In genomic region chr1:186289943-186290560, GRCh38 we compare ENCODE assay signal across 30 cellular contexts. TPM values are rescaled to one million over a fixed set of nuclear protein-coding genes. Genes with fewer than 3 reads are reported as not detected.
DNase-seq lines count a peak whose midpoint lies in the region; ATAC-seq and TF ChIP-seq lines count a peak whose summit lies in the region.
"Had no signal": no experiment of that assay in that cellular context is flagged by ENCODE, and none has a peak within 500 bp of the region (broad histone marks: within the 10 kb centered on the region; RNA-seq: fewer than 3 reads in every experiment).

No MANE protein-coding gene starts in this region.

- peaks cover 39% of the 10 kb centered on the region for H3K4me1 ChIP-seq in CD8-positive, alpha-beta T cell (ENCODE audit: insufficient read depth, low read length)
- H3K4me1 ChIP-seq: right atrium auricular region, spleen, testis, uterus had no signal

- ATAC-seq in activated CD8-positive, alpha-beta T cell treated with anti-CD3 and anti-CD28 coated beads for 36 hours: peak; percentile 43
- no peak for ATAC-seq in activated CD8-positive, alpha-beta T cell treated with anti-CD3 and anti-CD28 coated beads, Interleukin-2, amount 10 ng/mL, durations not matched to agents 7 days and 5 days
- ATAC-seq in CD8-positive, alpha-beta T cell: no peak
- no peak for ATAC-seq in naive thymus-derived CD8-positive, alpha-beta T cell
- ATAC-seq in HG03045 (IDR thresholded peaks at IDR 0.05; ENCODE audit: unreplicated experiment): no peak
- ATAC-seq in GM21360 (IDR thresholded peaks at IDR 0.05; ENCODE audit: unreplicated experiment): no peak
- ATAC-seq: effector memory CD8-positive, alpha-beta T cell; esophagus mucosa; natural killer cell treated with Interleukin-12 subunit alpha and Interleukin-12 subunit beta and Interleukin-15 and Interleukin-18, amount 100 ng/mL, for 72 hours; stimulated activated memory B cell treated with anti-CD40 and anti-IgM and Interleukin-4, amounts not matched to agents 10 μg/mL and 1 μg/mL and 100 μg/mL, for 72 hours had no signal

- H3K36me3 Mint-ChIP-seq in activated CD8-positive, alpha-beta T cell treated with anti-CD3 and anti-CD28 coated beads for 36 hours (ENCODE audit: low read depth): no peaks in the 10 kb centered on the region
- peaks cover 4% of the 10 kb centered on the region for H3K36me3 Mint-ChIP-seq in activated CD8-positive, alpha-beta T cell treated with anti-CD3 and anti-CD28 coated beads, Interleukin-2, amount 10 ng/mL, durations not matched to agents 7 days and 5 days (ENCODE audit: low read depth)
- no peaks in the 10 kb centered on the region for H3K36me3 Mint-ChIP-seq in CD8-positive, alpha-beta T cell
- H3K36me3 Mint-ChIP-seq in activated CD4-positive, alpha-beta memory T cell treated with anti-CD3 and anti-CD28 coated beads, Interleukin-2, amount 10 ng/mL, durations not matched to agents 7 days and 5 days (ENCODE audit: low read depth): no peaks in the 10 kb centered on the region
- no peaks in the 10 kb centered on the region for H3K36me3 Mint-ChIP-seq in naive thymus-derived CD8-positive, alpha-beta T cell
- H3K36me3 Mint-ChIP-seq: natural killer cell treated with Interleukin-12 subunit alpha and Interleukin-12 subunit beta and Interleukin-15 and Interleukin-18, amount 100 ng/mL, for 72 hours; stimulated activated memory B cell treated with anti-CD40 and anti-IgM and Interleukin-4, amounts not matched to agents 10 μg/mL and 1 μg/mL and 100 μg/mL, for 72 hours had no signal

- H3K27ac ChIP-seq in CD8-positive, alpha-beta T cell (ENCODE audit: low read depth, low read length): no peak overlapping the region
- H3K27ac ChIP-seq: coronary artery, ovary, right atrium auricular region, testis, uterus, WERI-Rb-1 had no signal

- intact Hi-C loops in activated CD8-positive, alpha-beta T cell treated with anti-CD3 and anti-CD28 coated beads for 36 hours (cut with micrococcal nuclease): no loop called here
- intact Hi-C loops in CD8-positive, alpha-beta T cell (cut with DNase I, micrococcal nuclease): loop anchor here (2.0 to 5.0 kb wide), 2 partner anchors 15 to 1813 kb away; no protein-coding TSS in a partner anchor

- TF ChIP-seq CTCF in activated CD8-positive, alpha-beta T cell treated with anti-CD3 and anti-CD28 coated beads for 36 hours (IDR thresholded peaks at IDR 0.05): no peak
- TF ChIP-seq CTCF in CD8-positive, alpha-beta T cell (IDR thresholded peaks at IDR 0.05): no peak

- H3K4me1 Mint-ChIP-seq in activated CD8-positive, alpha-beta T cell treated with anti-CD3 and anti-CD28 coated beads for 36 hours (ENCODE audit: low read depth): peaks cover 37% of the 10 kb centered on the region
- peaks cover 28% of the 10 kb centered on the region for H3K4me1 Mint-ChIP-seq in activated CD8-positive, alpha-beta T cell treated with anti-CD3 and anti-CD28 coated beads, Interleukin-2, amount 10 ng/mL, durations not matched to agents 7 days and 5 days (ENCODE audit: low read depth)
- H3K4me1 Mint-ChIP-seq in CD8-positive, alpha-beta T cell (ENCODE audit: low read depth): peaks cover 35% of the 10 kb centered on the region
- peaks cover 26% of the 10 kb centered on the region for H3K4me1 Mint-ChIP-seq in activated CD4-positive, alpha-beta memory T cell treated with anti-CD3 and anti-CD28 coated beads, Interleukin-2, amount 10 ng/mL, durations not matched to agents 7 days and 5 days
- H3K4me1 Mint-ChIP-seq in naive thymus-derived CD8-positive, alpha-beta T cell: peaks cover 14 to 44% (median 32%) of the 10 kb centered on the region in 4 donors
- H3K4me1 Mint-ChIP-seq: H9; stimulated activated memory B cell treated with anti-CD40 and anti-IgM and Interleukin-4, amounts not matched to agents 10 μg/mL and 1 μg/mL and 100 μg/mL, for 72 hours had no signal

- H3K9me3 Mint-ChIP-seq in activated CD8-positive, alpha-beta T cell treated with anti-CD3 and anti-CD28 coated beads for 36 hours: peaks cover 2% of the 10 kb centered on the region
- H3K9me3 Mint-ChIP-seq in activated CD8-positive, alpha-beta T cell treated with anti-CD3 and anti-CD28 coated beads, Interleukin-2, amount 10 ng/mL, durations not matched to agents 7 days and 5 days (ENCODE audit: insufficient read depth): peaks cover 6% of the 10 kb centered on the region
- H3K9me3 Mint-ChIP-seq in CD8-positive, alpha-beta T cell: no peaks in the 10 kb centered on the region
- no peaks in the 10 kb centered on the region for H3K9me3 Mint-ChIP-seq in activated CD4-positive, alpha-beta memory T cell treated with anti-CD3 and anti-CD28 coated beads, Interleukin-2, amount 10 ng/mL, durations not matched to agents 7 days and 5 days
- H3K9me3 Mint-ChIP-seq in naive thymus-derived CD8-positive, alpha-beta T cell: no peaks in the 10 kb centered on the region
- H3K9me3 Mint-ChIP-seq: effector memory CD8-positive, alpha-beta T cell; H9; natural killer cell treated with Interleukin-12 subunit alpha and Interleukin-12 subunit beta and Interleukin-15 and Interleukin-18, amount 100 ng/mL, for 72 hours; stimulated activated memory B cell treated with anti-CD40 and anti-IgM and Interleukin-4, amounts not matched to agents 10 μg/mL and 1 μg/mL and 100 μg/mL, for 72 hours had no signal

- no peak for DNase-seq in activated CD8-positive, alpha-beta T cell treated with anti-CD3 and anti-CD28 coated beads for 36 hours
- no peak for DNase-seq in activated CD8-positive, alpha-beta T cell treated with anti-CD3 and anti-CD28 coated beads, Interleukin-2, amount 10 ng/mL, durations not matched to agents 7 days and 5 days
- no peak for DNase-seq in CD8-positive, alpha-beta T cell
- no peak for DNase-seq in activated CD4-positive, alpha-beta memory T cell treated with anti-CD3 and anti-CD28 coated beads, Interleukin-2, amount 10 ng/mL, durations not matched to agents 7 days and 5 days
- no peak for DNase-seq in naive thymus-derived CD8-positive, alpha-beta T cell
- DNase-seq in SW 1271 (lab: John Stamatoyannopoulos, UW): no peak
- DNase-seq: ACHN; activated effector memory CD4-positive, alpha-beta T cell treated with Interleukin-2 at 50 U/mL for 16 hours; anterior cingulate cortex; effector memory CD8-positive, alpha-beta T cell; H9; islet precursor cell; midbrain; NCI-H1048; NCI-H187 treated with DMSO at 0.1 percent for 48 hours; NCI-H526; ovary; RPMI8226; spleen; stimulated activated CD4-positive, alpha-beta T cell treated with anti-CD3 and anti-CD28 coated beads, Interleukin-2, amount 100 ng/mL, for 48 hours; testis; uterus; WERI-Rb-1 had no signal

- no peaks in the 10 kb centered on the region for H3K36me3 ChIP-seq in CD8-positive, alpha-beta T cell (ENCODE audit: insufficient read depth, low read length)
- H3K36me3 ChIP-seq: ovary, right atrium auricular region, spleen, uterus, WERI-Rb-1 had no signal

- no peak overlapping the region for H3K4me3 Mint-ChIP-seq in activated CD8-positive, alpha-beta T cell treated with anti-CD3 and anti-CD28 coated beads for 36 hours
- no peak overlapping the region for H3K4me3 Mint-ChIP-seq in activated CD8-positive, alpha-beta T cell treated with anti-CD3 and anti-CD28 coated beads, Interleukin-2, amount 10 ng/mL, durations not matched to agents 7 days and 5 days
- no peak overlapping the region for H3K4me3 Mint-ChIP-seq in CD8-positive, alpha-beta T cell
- H3K4me3 Mint-ChIP-seq in activated CD4-positive, alpha-beta memory T cell treated with anti-CD3 and anti-CD28 coated beads, Interleukin-2, amount 10 ng/mL, durations not matched to agents 7 days and 5 days: no peak overlapping the region
- peak overlapping the region in 3 of 10 donors; percentile 5 to 34 (median 33) for H3K4me3 Mint-ChIP-seq in naive thymus-derived CD8-positive, alpha-beta T cell
- H3K4me3 Mint-ChIP-seq: effector memory CD8-positive, alpha-beta T cell; H9; natural killer cell treated with Interleukin-12 subunit alpha and Interleukin-12 subunit beta and Interleukin-15 and Interleukin-18, amount 100 ng/mL, for 72 hours; stimulated activated memory B cell treated with anti-CD40 and anti-IgM and Interleukin-4, amounts not matched to agents 10 μg/mL and 1 μg/mL and 100 μg/mL, for 72 hours had no signal

- H3K27ac Mint-ChIP-seq in activated CD8-positive, alpha-beta T cell treated with anti-CD3 and anti-CD28 coated beads for 36 hours: peak overlapping the region; percentile 43
- H3K27ac Mint-ChIP-seq in activated CD8-positive, alpha-beta T cell treated with anti-CD3 and anti-CD28 coated beads, Interleukin-2, amount 10 ng/mL, durations not matched to agents 7 days and 5 days: no peak overlapping the region
- peak overlapping the region; percentile 89 for H3K27ac Mint-ChIP-seq in CD8-positive, alpha-beta T cell
- H3K27ac Mint-ChIP-seq in activated CD4-positive, alpha-beta memory T cell treated with anti-CD3 and anti-CD28 coated beads, Interleukin-2, amount 10 ng/mL, durations not matched to agents 7 days and 5 days: peak overlapping the region; percentile 28
- H3K27ac Mint-ChIP-seq in naive thymus-derived CD8-positive, alpha-beta T cell: peak overlapping the region; percentile 46 to 99 (median 90)
- H3K27ac Mint-ChIP-seq: effector memory CD8-positive, alpha-beta T cell; H9; natural killer cell treated with Interleukin-12 subunit alpha and Interleukin-12 subunit beta and Interleukin-15 and Interleukin-18, amount 100 ng/mL, for 72 hours; stimulated activated memory B cell treated with anti-CD40 and anti-IgM and Interleukin-4, amounts not matched to agents 10 μg/mL and 1 μg/mL and 100 μg/mL, for 72 hours had no signal

- no peaks in the 10 kb centered on the region for H3K27me3 ChIP-seq in CD8-positive, alpha-beta T cell (ENCODE audit: insufficient read depth, low read length)
- H3K27me3 ChIP-seq: ovary, right atrium auricular region, spleen, testis, uterus had no signal

- no peaks in the 10 kb centered on the region for H3K9me3 ChIP-seq in CD8-positive, alpha-beta T cell (ENCODE audit: low read length)
- H3K9me3 ChIP-seq: ovary, right atrium auricular region, spleen, testis, uterus had no signal

- no peak overlapping the region for H3K4me3 ChIP-seq in CD8-positive, alpha-beta T cell (ENCODE audit: low read depth, low read length)
- H3K4me3 ChIP-seq: coronary artery, ovary, right atrium auricular region, spleen, testis, uterus had no signal

- no peaks in the 10 kb centered on the region for H3K27me3 Mint-ChIP-seq in activated CD8-positive, alpha-beta T cell treated with anti-CD3 and anti-CD28 coated beads for 36 hours
- H3K27me3 Mint-ChIP-seq in activated CD8-positive, alpha-beta T cell treated with anti-CD3 and anti-CD28 coated beads, Interleukin-2, amount 10 ng/mL, durations not matched to agents 7 days and 5 days (ENCODE audit: low read depth): no peaks in the 10 kb centered on the region
- H3K27me3 Mint-ChIP-seq in CD8-positive, alpha-beta T cell (ENCODE audit: low read depth): no peaks in the 10 kb centered on the region
- H3K27me3 Mint-ChIP-seq in activated CD4-positive, alpha-beta memory T cell treated with anti-CD3 and anti-CD28 coated beads, Interleukin-2, amount 10 ng/mL, durations not matched to agents 7 days and 5 days: peaks cover 12% of the 10 kb centered on the region
- H3K27me3 Mint-ChIP-seq in naive thymus-derived CD8-positive, alpha-beta T cell: peaks cover 0 to 2% (median 0%) of the 10 kb centered on the region in 5 donors

- CTCF ChIA-PET in activated CD8-positive, alpha-beta T cell treated with anti-CD3 and anti-CD28 coated beads for 36 hours (lab: Charles Lee): interaction anchor here (1.9 to 2.4 kb wide), 4 partner anchors 9 to 85 kb away, joined by 4 to 8 read pairs (median 6); partner anchors contain the start of gene TPR
- CTCF ChIA-PET in activated CD8-positive, alpha-beta T cell treated with anti-CD3 and anti-CD28 coated beads, Interleukin-2, amount 10 ng/mL, durations not matched to agents 7 days and 5 days (lab: Charles Lee): interaction anchor here (0.6 to 4.6 kb wide), 10 partner anchors 9 to 85 kb away, joined by 3 to 37 read pairs (median 4); partner anchors contain the start of genes ODR4 and TPR
- CTCF ChIA-PET in CD8-positive, alpha-beta T cell (lab: Charles Lee): interaction anchor here (1.2 to 1.4 kb wide), 3 partner anchors 14 to 35 kb away, joined by 3 read pairs; no protein-coding TSS in a partner anchor
- CTCF ChIA-PET in activated CD4-positive, alpha-beta memory T cell treated with anti-CD3 and anti-CD28 coated beads, Interleukin-2, amount 10 ng/mL, durations not matched to agents 7 days and 5 days (lab: Charles Lee): interaction anchor here (1.0 to 2.1 kb wide), 3 partner anchors 14 to 85 kb away, joined by 3 to 6 read pairs (median 4); partner anchors contain the start of gene TPR

- POLR2A ChIA-PET in activated CD8-positive, alpha-beta T cell treated with anti-CD3 and anti-CD28 coated beads for 36 hours (lab: Charles Lee): interaction anchor here (1.6 to 1.8 kb wide), 2 partner anchors 14 to 85 kb away, joined by 3 to 7 read pairs; partner anchors contain the start of genes ODR4 and TPR
- POLR2A ChIA-PET in activated CD8-positive, alpha-beta T cell treated with anti-CD3 and anti-CD28 coated beads, Interleukin-2, amount 10 ng/mL, durations not matched to agents 7 days and 5 days (lab: Charles Lee): interaction anchor here (1.1 kb wide), 1 partner anchor 14 kb away, joined by 5 read pairs; no protein-coding TSS in a partner anchor
- POLR2A ChIA-PET in CD8-positive, alpha-beta T cell (lab: Charles Lee): interaction anchor here (0.6 to 1.2 kb wide), 3 partner anchors 11 to 35 kb away, joined by 3 to 4 read pairs (median 3); no protein-coding TSS in a partner anchor
- POLR2A ChIA-PET in activated CD4-positive, alpha-beta memory T cell treated with anti-CD3 and anti-CD28 coated beads, Interleukin-2, amount 10 ng/mL, durations not matched to agents 7 days and 5 days (lab: Charles Lee): interaction anchor here (1.3 kb wide), 1 partner anchor 85 kb away, joined by 3 read pairs; the partner anchor contains the start of gene TPR
- POLR2A ChIA-PET in naive thymus-derived CD8-positive, alpha-beta T cell (lab: Charles Lee): interaction anchor here (0.8 to 2.2 kb wide), 4 partner anchors 10 to 85 kb away, joined by 3 to 7 read pairs (median 3); partner anchors contain the start of gene TPR

RNA-seq across cellular contexts. Expression of gene PRG4, which starts 6.0 kb away (rescaled TPM):
- not detected for total RNA-seq in activated CD8-positive, alpha-beta T cell treated with anti-CD3 and anti-CD28 coated beads for 36 hours
- total RNA-seq in activated CD8-positive, alpha-beta T cell treated with anti-CD3 and anti-CD28 coated beads, Interleukin-2, amount 10 ng/mL, durations not matched to agents 7 days and 5 days: under 1 TPM; 0.05 to 0.13 TPM
- not detected for total RNA-seq in CD8-positive, alpha-beta T cell
- under 1 TPM; 0.23 to 0.25 TPM for total RNA-seq in activated CD4-positive, alpha-beta memory T cell treated with anti-CD3 and anti-CD28 coated beads, Interleukin-2, amount 10 ng/mL, durations not matched to agents 7 days and 5 days
- under 1 TPM in 1 of 2 experiments, not detected in 1; 0.08 TPM for total RNA-seq in naive thymus-derived CD8-positive, alpha-beta T cell
- polyA plus RNA-seq in naive thymus-derived CD8-positive, alpha-beta T cell: under 1 TPM in 2 of 3 donors, not detected in 1; 0.05 to 0.06 TPM
- total RNA-seq: esophagus mucosa; natural killer cell treated with Interleukin-12 subunit alpha and Interleukin-12 subunit beta and Interleukin-15 and Interleukin-18, amount 100 ng/mL, for 72 hours had no signal
